ENCODE assay signal across 21 cellular contexts in the genomic region with DNA sequence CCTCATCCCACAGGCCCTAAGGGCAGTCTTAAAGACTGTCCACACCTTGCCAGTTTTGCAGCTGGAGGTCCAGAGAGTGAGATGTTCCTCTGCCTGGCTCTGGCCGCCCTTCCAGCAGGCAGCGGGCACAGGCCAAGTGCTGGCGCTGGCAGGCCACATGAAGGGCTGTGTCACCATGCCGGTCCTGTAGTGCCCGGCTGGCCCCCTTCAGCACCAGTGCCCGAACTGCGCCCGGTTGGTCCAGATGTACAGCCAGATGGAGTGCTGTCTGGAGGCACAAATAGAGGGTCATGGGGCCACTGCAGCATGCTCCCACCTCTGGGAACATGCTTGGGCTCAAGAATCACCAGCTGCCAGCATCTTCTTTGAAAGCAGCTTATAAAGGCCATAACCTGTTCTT. TPM values are rescaled to one million over a fixed set of nuclear protein-coding genes. Genes with fewer than 3 reads are reported as not detected.
A peak's percentile ranks its signal among the peaks of the same experiment; 100 is the strongest.
DNase-seq lines count a peak whose midpoint lies in the region; ATAC-seq, FAIRE-seq and TF ChIP-seq lines count a peak whose summit lies in the region.
"Had no signal": no experiment of that assay in that cellular context is flagged by ENCODE, and none has a peak within 500 bp of the region (broad histone marks: within the 10 kb centered on the region; RNA-seq: fewer than 3 reads in every experiment).

No MANE protein-coding gene starts in this region.

- 100% methylated on average over 1 of the region's 8 CpGs for WGBS in HepG2 (ENCODE audit: low lambda C conversion rate)

- H3K27ac ChIP-seq in HepG2 (ENCODE audit: extremely low read length, insufficient read depth, low read length), result no peak overlapping the region
- H3K27ac ChIP-seq: esophagus muscularis mucosa, lower lobe of right lung, psoas muscle, upper lobe of right lung had no signal

- TF ChIP-seq CTCF in GM06990 (IDR thresholded peaks at IDR 0.05; ENCODE audit: insufficient read depth, low read length, poor library complexity, severe bottlenecking) (no peak), Loucy (conservative IDR thresholded peaks at IDR 0.05; ENCODE audit: low read length) (no peak), HepG2 (CRISPR knock-in tag; IDR thresholded peaks at IDR 0.05) (no peak)

- DNase-seq in GM06990 (ENCODE audit: extremely low read depth, insufficient read length) (no peak), HepG2 (ENCODE audit: low spot score) (no peak), A172 (ENCODE audit: low spot score) (no peak), occipital lobe (lab: John Stamatoyannopoulos, UW) (no peak)
- DNase-seq: activated naive CD4-positive, alpha-beta T cell; C1 segment of cervical spinal cord; HFFc6; lower lobe of right lung; NCI-H1694; NCI-H2227 treated with DMSO at 0.1 percent for 48 hours; stimulated activated naive CD8-positive, alpha-beta T cell treated with anti-CD3 and anti-CD28 coated beads, Interleukin-15, amount 100 ng/mL, for 72 hours; upper lobe of right lung had no signal

- no peaks in the 10 kb centered on the region for H3K9me2 ChIP-seq in Loucy (replicated peaks; ENCODE audit: low read depth, low read length)

- ATAC-seq in HepG2 (no peak), esophagus mucosa (no peak)
- ATAC-seq: lower lobe of right lung; psoas muscle; Right ventricle myocardium inferior; stimulated activated naive CD8-positive, alpha-beta T cell treated with anti-CD3 and anti-CD28 coated beads, Interleukin-15, amount 100 ng/mL, for 72 hours; upper lobe of right lung; WTC11 had no signal

- H3K36me3 ChIP-seq in GM06990 (ENCODE audit: control insufficient read depth, insufficient read depth, low read length), result peaks cover 26% of the 10 kb centered on the region
- peaks cover 3% of the 10 kb centered on the region; the same call in 1 of the 2 replicates for H3K36me3 ChIP-seq in Loucy (ENCODE audit: insufficient read depth, low read length)
- peaks cover 2 to 30% of the 10 kb centered on the region in 2 experiments for H3K36me3 ChIP-seq in HepG2 (replicated peaks in 1 of 2; ENCODE audit: control insufficient read depth in 1 of 2, insufficient read depth in 2 of 2, low read length in 2 of 2)

- peaks cover 34% of the 10 kb centered on the region for H3K4me1 ChIP-seq in Loucy (ENCODE audit: insufficient read depth, low read length, poor library complexity, severe bottlenecking)
- peaks cover 38% of the 10 kb centered on the region for H3K4me1 ChIP-seq in HepG2 (ENCODE audit: insufficient read depth, low read length)

- no peak overlapping the region for H3K9ac ChIP-seq in Loucy (ENCODE audit: low read depth, low read length, poor library complexity, severe bottlenecking)
- H3K9ac ChIP-seq in HepG2 (ENCODE audit: insufficient read depth, low read depth, low read length), result no peak overlapping the region

- H4K20me1 ChIP-seq in Loucy (ENCODE audit: insufficient read depth, low read length, poor library complexity, severe bottlenecking) (peaks cover 18% of the 10 kb centered on the region), HepG2 (ENCODE audit: insufficient read depth, low read length) (peaks cover 2% of the 10 kb centered on the region; the same call in 1 of the 2 replicates)

- H3K79me2 ChIP-seq in Loucy (ENCODE audit: insufficient read depth, low read length) (peaks cover 42% of the 10 kb centered on the region), HepG2 (ENCODE audit: insufficient read depth, low read length) (peaks cover 20% of the 10 kb centered on the region)

- in situ Hi-C loops in HepG2 (cut with HindIII; ENCODE audit: extremely low pct_ligation_motif_present, low pct_unique_long_range_greater_than_20kb), result no loop called here

- no peak for FAIRE-seq in HepG2 (lab: Jason Lieb, UNC)

- H3K27me3 ChIP-seq in GM06990 (replicated peaks; ENCODE audit: control insufficient read depth, insufficient read depth, low read length) (no peaks in the 10 kb centered on the region), Loucy (ENCODE audit: insufficient read depth, low read length, poor library complexity, severe bottlenecking) (no peaks in the 10 kb centered on the region), HepG2 (ENCODE audit: control insufficient read depth in 1 of 2, insufficient read depth in 2 of 2, low read length in 2 of 2) (no peaks in the 10 kb centered on the region; a peak in 1 of 5 replicates)
- H3K27me3 ChIP-seq: esophagus muscularis mucosa, upper lobe of right lung had no signal

- H3F3A ChIP-seq in Loucy (ENCODE audit: low read depth), result no peaks in the 10 kb centered on the region

- no TSS peak for BruUV-seq in HepG2 (replicated peaks; lab: Mats Ljungman, UMichigan)

- H3K4me2 ChIP-seq in Loucy (ENCODE audit: low read depth, low read length, poor library complexity, severe bottlenecking), result peak overlapping the region; percentile 93
- no peak overlapping the region for H3K4me2 ChIP-seq in HepG2 (ENCODE audit: low read depth, low read length)

- no peak for TF ChIP-seq RAD21 in HepG2 (CRISPR knock-in tag; IDR thresholded peaks at IDR 0.05)

- TF ChIP-seq POLR2A in HepG2 (IDR thresholded peaks at IDR 0.05; ENCODE audit: insufficient read depth in 1 of 2, low read depth in 2 of 2, low read length in 2 of 2), result no peak

- CTCF ChIA-PET in HepG2 (lab: Yijun Ruan, JAX; ENCODE audit: low intra/inter-chr PET ratio, low total read pairs), result no interaction called here

- intact Hi-C loops in HepG2 (cut with micrococcal nuclease; ENCODE audit: unreplicated experiment), result no loop called here

- TF ChIP-seq EP300 in HepG2 (IDR thresholded peaks at IDR 0.05; ENCODE audit: low read depth in 2 of 2, low read length in 2 of 2) (no peak), HepG2 (CRISPR knock-in tag; IDR thresholded peaks at IDR 0.05; ENCODE audit: borderline replicate concordance) (no peak)

- H2AFZ ChIP-seq in Loucy (ENCODE audit: low read length) (no peak overlapping the region), HepG2 (ENCODE audit: low read length) (no peak overlapping the region)

- POLR2A ChIA-PET in HepG2 (lab: Yijun Ruan, JAX), result interaction anchor here (1.3 to 1.4 kb wide), 2 partner anchors 15 to 17 kb away, joined by 5 to 6 read pairs; partner anchors contain the start of gene HSP90AB1

- H3K9me3 ChIP-seq in Loucy (ENCODE audit: insufficient read depth, low read depth, low read length), result no peaks in the 10 kb centered on the region
- H3K9me3 ChIP-seq in HepG2 (ENCODE audit: low read length), result no peaks in the 10 kb centered on the region
- H3K9me3 ChIP-seq: esophagus muscularis mucosa, lower lobe of right lung, psoas muscle, upper lobe of right lung had no signal

- H3K4me3 ChIP-seq in GM06990 (replicated peaks; ENCODE audit: low read depth, low read length) (peak overlapping the region; percentile 96), Loucy (ENCODE audit: low read length, poor library complexity, severe bottlenecking) (no peak overlapping the region), HepG2 (replicated peaks in 1 of 3; ENCODE audit: insufficient read depth in 1 of 3, low read depth in 2 of 3, low read length in 3 of 3) (no peak overlapping the region)
- H3K4me3 ChIP-seq: esophagus muscularis mucosa, lower lobe of right lung, psoas muscle, upper lobe of right lung had no signal

RNA-seq across cellular contexts. Expression of gene NFKBIE, which starts 3.8 kb away (rescaled TPM):
- total RNA-seq in HepG2 (2016; rRNA removed; fragmentation: Illumina TruSeq; extraction: Trizol) (14.5 and 15.0 TPM in 2 replicates), esophagus mucosa (2.8 TPM), occipital lobe (7.8 TPM)
- 5.3 and 5.4 TPM in 2 replicates for total RNA-seq in HepG2 (2016; cell fraction: cytosol; rRNA removed; fragmentation: Illumina TruSeq; extraction: Trizol; ENCODE audit: low read depth)
- total RNA-seq in HepG2 (2016; cell fraction: insoluble cytoplasmic fraction; rRNA removed; fragmentation: Illumina TruSeq; extraction: Trizol), result 15.7 and 16.3 TPM in 2 replicates
- total RNA-seq in HepG2 (2016; cell fraction: membrane; rRNA removed; fragmentation: Illumina TruSeq; extraction: Trizol), result 10.7 and 10.8 TPM in 2 replicates
- 8.5 and 11.8 TPM in 2 replicates for total RNA-seq in HepG2 (2016; cell fraction: nucleus; rRNA removed; fragmentation: Illumina TruSeq; extraction: Trizol)
- 6.7 and 8.5 TPM in 2 replicates for polyA plus RNA-seq in HepG2 (2011; rRNA removed)
- 7.7 and 9.3 TPM in 2 replicates for polyA plus RNA-seq in HepG2 (2011; cell fraction: cytosol; rRNA removed)
- 11.7 and 15.6 TPM in 2 replicates for polyA plus RNA-seq in HepG2 (2011; cell fraction: nucleus; rRNA removed)
- polyA plus RNA-seq in HepG2 (2012), result 7.1 TPM in 2 replicates
- 3.3 and 4.0 TPM in 2 replicates for polyA plus RNA-seq in HepG2 (2016; cell fraction: cytosol; fragmentation: Illumina TruSeq; extraction: Trizol; ENCODE audit: low read depth)
- polyA plus RNA-seq in HepG2 (2016; cell fraction: insoluble cytoplasmic fraction; fragmentation: Illumina TruSeq; extraction: Trizol; ENCODE audit: low read depth), result 14.6 and 14.8 TPM in 2 replicates
- polyA plus RNA-seq in HepG2 (2016; cell fraction: membrane; fragmentation: Illumina TruSeq; extraction: Trizol; ENCODE audit: low read depth), result 5.7 and 7.3 TPM in 2 replicates
- polyA plus RNA-seq in HepG2 (2016; cell fraction: nucleus; fragmentation: Illumina TruSeq; extraction: Trizol; ENCODE audit: insufficient read depth, low read depth), result 14.2 and 16.3 TPM in 2 replicates
- polyA minus RNA-seq in HepG2 (2011; rRNA and poly(A)+ RNA removed; ENCODE audit: low replicate concordance), result 3.3 and 10.9 TPM in 2 replicates
- 4.6 and 6.2 TPM in 2 replicates for polyA minus RNA-seq in HepG2 (2011; cell fraction: cytosol; rRNA and poly(A)+ RNA removed)
- polyA minus RNA-seq in HepG2 (2011; cell fraction: nucleus; rRNA and poly(A)+ RNA removed), result 4.5 and 8.3 TPM in 2 replicates
- total RNA-seq in A172 (2014; rRNA removed; shearing (Covaris generic)), result 22.4 and 33.4 TPM in 2 replicates

RNA-seq across cellular contexts. Expression of gene SLC35B2, which starts 4.3 kb away (rescaled TPM):
- total RNA-seq in HepG2 (2016; rRNA removed; fragmentation: Illumina TruSeq; extraction: Trizol) (34.9 and 61.1 TPM in 2 replicates), esophagus mucosa (15.7 TPM), occipital lobe (33.1 TPM)
- total RNA-seq in HepG2 (2016; cell fraction: cytosol; rRNA removed; fragmentation: Illumina TruSeq; extraction: Trizol; ENCODE audit: low read depth), result 21.2 and 24.1 TPM in 2 replicates
- total RNA-seq in HepG2 (2016; cell fraction: insoluble cytoplasmic fraction; rRNA removed; fragmentation: Illumina TruSeq; extraction: Trizol), result 35.1 and 62.8 TPM in 2 replicates
- total RNA-seq in HepG2 (2016; cell fraction: membrane; rRNA removed; fragmentation: Illumina TruSeq; extraction: Trizol), result 44.9 and 53.8 TPM in 2 replicates
- 56.1 and 63.9 TPM in 2 replicates for total RNA-seq in HepG2 (2016; cell fraction: nucleus; rRNA removed; fragmentation: Illumina TruSeq; extraction: Trizol)
- polyA plus RNA-seq in HepG2 (2011; rRNA removed), result 148 and 168 TPM in 2 replicates
- polyA plus RNA-seq in HepG2 (2011; cell fraction: cytosol; rRNA removed), result 139 and 176 TPM in 2 replicates
- 99.4 and 112 TPM in 2 replicates for polyA plus RNA-seq in HepG2 (2011; cell fraction: nucleus; rRNA removed)
- polyA plus RNA-seq in HepG2 (2012), result 54.8 and 61.1 TPM in 2 replicates
- polyA plus RNA-seq in HepG2 (2016; cell fraction: cytosol; fragmentation: Illumina TruSeq; extraction: Trizol; ENCODE audit: low read depth), result 26.8 and 34.1 TPM in 2 replicates
- polyA plus RNA-seq in HepG2 (2016; cell fraction: insoluble cytoplasmic fraction; fragmentation: Illumina TruSeq; extraction: Trizol; ENCODE audit: low read depth), result 41.4 and 43.9 TPM in 2 replicates
- 45.2 and 53.5 TPM in 2 replicates for polyA plus RNA-seq in HepG2 (2016; cell fraction: membrane; fragmentation: Illumina TruSeq; extraction: Trizol; ENCODE audit: low read depth)
- polyA plus RNA-seq in HepG2 (2016; cell fraction: nucleus; fragmentation: Illumina TruSeq; extraction: Trizol; ENCODE audit: insufficient read depth, low read depth), result 95.9 and 97.5 TPM in 2 replicates
- polyA minus RNA-seq in HepG2 (2011; rRNA and poly(A)+ RNA removed; ENCODE audit: low replicate concordance), result 148 and 221 TPM in 2 replicates
- 47.0 and 47.4 TPM in 2 replicates for polyA minus RNA-seq in HepG2 (2011; cell fraction: cytosol; rRNA and poly(A)+ RNA removed)
- polyA minus RNA-seq in HepG2 (2011; cell fraction: nucleus; rRNA and poly(A)+ RNA removed), result 26.1 and 26.9 TPM in 2 replicates
- 112 and 137 TPM in 2 replicates for total RNA-seq in A172 (2014; rRNA removed; shearing (Covaris generic))

RNA-seq across cellular contexts. Expression of gene TMEM151B, which starts 8.7 kb away (rescaled TPM):
- total RNA-seq in HepG2 (2016; rRNA removed; fragmentation: Illumina TruSeq; extraction: Trizol) (not detected in 2 replicates), esophagus mucosa (not detected), occipital lobe (53.5 TPM)
- not detected in 2 replicates for total RNA-seq in HepG2 (2016; cell fraction: cytosol; rRNA removed; fragmentation: Illumina TruSeq; extraction: Trizol; ENCODE audit: low read depth)
- total RNA-seq in HepG2 (2016; cell fraction: insoluble cytoplasmic fraction; rRNA removed; fragmentation: Illumina TruSeq; extraction: Trizol), result 0.06 TPM in 1 of 2 replicates, not detected in the other
- not detected in 2 replicates for total RNA-seq in HepG2 (2016; cell fraction: membrane; rRNA removed; fragmentation: Illumina TruSeq; extraction: Trizol)
- total RNA-seq in HepG2 (2016; cell fraction: nucleus; rRNA removed; fragmentation: Illumina TruSeq; extraction: Trizol), result not detected in 2 replicates
- polyA plus RNA-seq in HepG2 (2011; rRNA removed), result 0.01 TPM in 1 of 2 replicates, not detected in the other
- 0.01 TPM in 1 of 2 replicates, not detected in the other for polyA plus RNA-seq in HepG2 (2011; cell fraction: cytosol; rRNA removed)
- 0.02 TPM in 1 of 2 replicates, not detected in the other for polyA plus RNA-seq in HepG2 (2011; cell fraction: nucleus; rRNA removed)
- polyA plus RNA-seq in HepG2 (2012), result 0.19 TPM in 2 replicates
- not detected in 2 replicates for polyA plus RNA-seq in HepG2 (2016; cell fraction: cytosol; fragmentation: Illumina TruSeq; extraction: Trizol; ENCODE audit: low read depth)
- not detected in 2 replicates for polyA plus RNA-seq in HepG2 (2016; cell fraction: insoluble cytoplasmic fraction; fragmentation: Illumina TruSeq; extraction: Trizol; ENCODE audit: low read depth)
- not detected in 2 replicates for polyA plus RNA-seq in HepG2 (2016; cell fraction: membrane; fragmentation: Illumina TruSeq; extraction: Trizol; ENCODE audit: low read depth)
- not detected in 2 replicates for polyA plus RNA-seq in HepG2 (2016; cell fraction: nucleus; fragmentation: Illumina TruSeq; extraction: Trizol; ENCODE audit: insufficient read depth, low read depth)
- not detected in 2 replicates for polyA minus RNA-seq in HepG2 (2011; rRNA and poly(A)+ RNA removed; ENCODE audit: low replicate concordance)
- polyA minus RNA-seq in HepG2 (2011; cell fraction: cytosol; rRNA and poly(A)+ RNA removed), result not detected in 2 replicates
- not detected in 2 replicates for polyA minus RNA-seq in HepG2 (2011; cell fraction: nucleus; rRNA and poly(A)+ RNA removed)
- 0.96 and 1.3 TPM in 2 replicates for total RNA-seq in A172 (2014; rRNA removed; shearing (Covaris generic))
- total RNA-seq: dermis microvascular lymphatic vessel endothelial cell, HFFc6, HT-29, lower lobe of right lung, M059J, psoas muscle, Right ventricle myocardium inferior, upper lobe of right lung had no signal

RNA-seq across cellular contexts. Expression of gene HSP90AB1, which starts 14.7 kb away (rescaled TPM):
- total RNA-seq in HepG2 (2016; rRNA removed; fragmentation: Illumina TruSeq; extraction: Trizol), result 1,472 and 2,212 TPM in 2 replicates
- total RNA-seq in HepG2 (2016; cell fraction: cytosol; rRNA removed; fragmentation: Illumina TruSeq; extraction: Trizol; ENCODE audit: low read depth), result 123 and 155 TPM in 2 replicates
- total RNA-seq in HepG2 (2016; cell fraction: insoluble cytoplasmic fraction; rRNA removed; fragmentation: Illumina TruSeq; extraction: Trizol), result 1,508 and 1,964 TPM in 2 replicates
- total RNA-seq in HepG2 (2016; cell fraction: membrane; rRNA removed; fragmentation: Illumina TruSeq; extraction: Trizol), result 383 and 490 TPM in 2 replicates
- total RNA-seq in HepG2 (2016; cell fraction: nucleus; rRNA removed; fragmentation: Illumina TruSeq; extraction: Trizol), result 1,014 and 1,081 TPM in 2 replicates
- 1,076 and 1,325 TPM in 2 replicates for polyA plus RNA-seq in HepG2 (2011; rRNA removed)
- 1,072 and 1,224 TPM in 2 replicates for polyA plus RNA-seq in HepG2 (2011; cell fraction: cytosol; rRNA removed)
- polyA plus RNA-seq in HepG2 (2011; cell fraction: nucleus; rRNA removed), result 279 and 406 TPM in 2 replicates
- polyA plus RNA-seq in HepG2 (2012), result 1,683 and 1,883 TPM in 2 replicates
- polyA plus RNA-seq in HepG2 (2016; cell fraction: cytosol; fragmentation: Illumina TruSeq; extraction: Trizol; ENCODE audit: low read depth), result 155 and 188 TPM in 2 replicates
- polyA plus RNA-seq in HepG2 (2016; cell fraction: insoluble cytoplasmic fraction; fragmentation: Illumina TruSeq; extraction: Trizol; ENCODE audit: low read depth), result 2,023 and 2,380 TPM in 2 replicates
- polyA plus RNA-seq in HepG2 (2016; cell fraction: membrane; fragmentation: Illumina TruSeq; extraction: Trizol; ENCODE audit: low read depth), result 336 and 456 TPM in 2 replicates
- polyA plus RNA-seq in HepG2 (2016; cell fraction: nucleus; fragmentation: Illumina TruSeq; extraction: Trizol; ENCODE audit: insufficient read depth, low read depth), result 1,245 and 1,272 TPM in 2 replicates
- polyA minus RNA-seq in HepG2 (2011; rRNA and poly(A)+ RNA removed; ENCODE audit: low replicate concordance), result 1,001 and 1,123 TPM in 2 replicates
- polyA minus RNA-seq in HepG2 (2011; cell fraction: cytosol; rRNA and poly(A)+ RNA removed), result 1,091 and 1,101 TPM in 2 replicates
- polyA minus RNA-seq in HepG2 (2011; cell fraction: nucleus; rRNA and poly(A)+ RNA removed), result 271 and 440 TPM in 2 replicates
- 412 TPM for total RNA-seq in esophagus mucosa
- 2,477 and 2,544 TPM in 2 replicates for total RNA-seq in A172 (2014; rRNA removed; shearing (Covaris generic))
- 440 TPM for total RNA-seq in occipital lobe

RNA-seq across cellular contexts. Expression of gene SLC29A1, which starts 38.2 kb away (rescaled TPM):
- 23.1 and 43.2 TPM in 2 replicates for total RNA-seq in HepG2 (2016; rRNA removed; fragmentation: Illumina TruSeq; extraction: Trizol)
- 19.7 and 24.6 TPM in 2 replicates for total RNA-seq in HepG2 (2016; cell fraction: cytosol; rRNA removed; fragmentation: Illumina TruSeq; extraction: Trizol; ENCODE audit: low read depth)
- 22.9 and 41.9 TPM in 2 replicates for total RNA-seq in HepG2 (2016; cell fraction: insoluble cytoplasmic fraction; rRNA removed; fragmentation: Illumina TruSeq; extraction: Trizol)
- 37.5 and 40.9 TPM in 2 replicates for total RNA-seq in HepG2 (2016; cell fraction: membrane; rRNA removed; fragmentation: Illumina TruSeq; extraction: Trizol)
- 42.6 and 53.1 TPM in 2 replicates for total RNA-seq in HepG2 (2016; cell fraction: nucleus; rRNA removed; fragmentation: Illumina TruSeq; extraction: Trizol)
- polyA plus RNA-seq in HepG2 (2011; rRNA removed), result 95.5 and 106 TPM in 2 replicates
- 92.8 and 113 TPM in 2 replicates for polyA plus RNA-seq in HepG2 (2011; cell fraction: cytosol; rRNA removed)
- polyA plus RNA-seq in HepG2 (2011; cell fraction: nucleus; rRNA removed), result 132 and 138 TPM in 2 replicates
- polyA plus RNA-seq in HepG2 (2012), result 38.8 and 43.9 TPM in 2 replicates
- 32.1 and 36.6 TPM in 2 replicates for polyA plus RNA-seq in HepG2 (2016; cell fraction: cytosol; fragmentation: Illumina TruSeq; extraction: Trizol; ENCODE audit: low read depth)
- polyA plus RNA-seq in HepG2 (2016; cell fraction: insoluble cytoplasmic fraction; fragmentation: Illumina TruSeq; extraction: Trizol; ENCODE audit: low read depth), result 35.2 and 35.6 TPM in 2 replicates
- 48.6 and 49.6 TPM in 2 replicates for polyA plus RNA-seq in HepG2 (2016; cell fraction: membrane; fragmentation: Illumina TruSeq; extraction: Trizol; ENCODE audit: low read depth)
- 82.7 and 90.9 TPM in 2 replicates for polyA plus RNA-seq in HepG2 (2016; cell fraction: nucleus; fragmentation: Illumina TruSeq; extraction: Trizol; ENCODE audit: insufficient read depth, low read depth)
- 236 and 248 TPM in 2 replicates for polyA minus RNA-seq in HepG2 (2011; rRNA and poly(A)+ RNA removed; ENCODE audit: low replicate concordance)
- polyA minus RNA-seq in HepG2 (2011; cell fraction: cytosol; rRNA and poly(A)+ RNA removed), result 35.4 and 40.0 TPM in 2 replicates
- 37.0 and 39.3 TPM in 2 replicates for polyA minus RNA-seq in HepG2 (2011; cell fraction: nucleus; rRNA and poly(A)+ RNA removed)
- total RNA-seq in esophagus mucosa, result 12.8 TPM
- 24.7 and 26.2 TPM in 2 replicates for total RNA-seq in A172 (2014; rRNA removed; shearing (Covaris generic))
- 5.5 TPM for total RNA-seq in occipital lobe

Comparison
In these comparisons a context has a peak if more than half of its experiments do, and no peak if none do; other contexts are left out.
1. RNA of gene TMEM151B, which starts 8.7 kb away (total RNA-seq): 53.5 TPM in occipital lobe (single experiment); 0.96 to 1.3 TPM in A172, 0.06 TPM in HepG2 and not detected in esophagus mucosa (single experiment); every median in the first group is over 10 times any median in the second.